23 cellular contexts compared by ENCODE assay signal in genomic region chr4:6338951-6339817, GRCh38.
A peak's percentile ranks its signal among the peaks of the same experiment; 100 is the strongest.
DNase-seq lines count a peak whose midpoint lies in the region; ATAC-seq and TF ChIP-seq lines count a peak whose summit lies in the region.
"Had no signal": no experiment of that assay in that cellular context is flagged by ENCODE, and none has a peak within 500 bp of the region (broad histone marks: within the 10 kb centered on the region; RNA-seq: fewer than 3 reads in every experiment).

No MANE protein-coding gene starts in this region.

- TF ChIP-seq CTCF in SK-N-SH (IDR thresholded peaks at IDR 0.05), result no peak
- TF ChIP-seq CTCF in glutamatergic neuron (IDR thresholded peaks at IDR 0.05; ENCODE audit: partially characterized antibody, unreplicated experiment), result no peak
- no peak for TF ChIP-seq CTCF in brain microvascular endothelial cell (IDR thresholded peaks at IDR 0.05; ENCODE audit: low read depth, low read length, missing control alignments)

- CTCF ChIA-PET in SK-N-SH (lab: Yijun Ruan, JAX), result interaction anchor here (1.4 to 12.4 kb wide), 5 partner anchors 10 to 341 kb away, joined by 5 to 123 read pairs (median 8); no protein-coding TSS in a partner anchor

- no peaks in the 10 kb centered on the region for H3F3A ChIP-seq in SK-N-SH (replicated peaks; ENCODE audit: insufficient read depth)

- no peak overlapping the region for H3K27ac Mint-ChIP-seq in activated T-helper 17 cell treated with anti-CD3 and anti-CD28 coated beads, Interleukin-2, amount 50 U/mL, for 72 hours
- H3K27ac Mint-ChIP-seq in glutamatergic neuron (ENCODE audit: unreplicated experiment), result no peak overlapping the region
- H3K27ac Mint-ChIP-seq: B cell had no signal

- WGBS in SK-N-SH (ENCODE audit: low lambda C conversion rate), result 32% methylated on average over 8 of the region's 12 CpGs

- no peak overlapping the region for H2AFZ ChIP-seq in SK-N-SH (ENCODE audit: low read depth)
- H2AFZ ChIP-seq: GM23248 had no signal

- no peak for TF ChIP-seq RAD21 in SK-N-SH (IDR thresholded peaks at IDR 0.05; ENCODE audit: low read length)

- no peak overlapping the region for H3K4me2 ChIP-seq in SK-N-SH

- H3K9me3 Mint-ChIP-seq in activated T-helper 17 cell treated with anti-CD3 and anti-CD28 coated beads, Interleukin-2, amount 50 U/mL, for 72 hours, result no peaks in the 10 kb centered on the region
- peaks cover 5% of the 10 kb centered on the region for H3K9me3 Mint-ChIP-seq in glutamatergic neuron (ENCODE audit: unreplicated experiment)

- no peaks in the 10 kb centered on the region for H3K9me3 ChIP-seq in SK-N-SH

- ATAC-seq in SK-N-SH treated with all-trans-retinoic acid at 6 μM for 48 hours (no peak), HG02884 (IDR thresholded peaks at IDR 0.05; ENCODE audit: unreplicated experiment) (no peak), GM21515 (IDR thresholded peaks at IDR 0.05; ENCODE audit: unreplicated experiment) (no peak)
- no peak for ATAC-seq in activated T-helper 17 cell treated with anti-CD3 and anti-CD28 coated beads, Interleukin-2, amount 50 U/mL, for 72 hours (replicated peaks)
- ATAC-seq: HCT116, Right ventricle myocardium inferior had no signal

- DNase-seq in SK-N-SH (no peak), glutamatergic neuron (peak; percentile 13), posterior vena cava (ENCODE audit: low spot score) (peak; percentile 75), brain microvascular endothelial cell (no peak)
- DNase-seq: DMS53, EL, GM23248, KBM-7, NCI-H1417, NCI-H187, NCI-H2107, NCI-H510A treated with DMSO at 0.1 percent for 48 hours, NCI-H774 had no signal

- peaks cover 18% of the 10 kb centered on the region for H3K27me3 Mint-ChIP-seq in activated T-helper 17 cell treated with anti-CD3 and anti-CD28 coated beads, Interleukin-2, amount 50 U/mL, for 72 hours
- peaks cover 9% of the 10 kb centered on the region for H3K27me3 Mint-ChIP-seq in glutamatergic neuron (ENCODE audit: unreplicated experiment)

- H3K27ac ChIP-seq in SK-N-SH (ENCODE audit: low read depth in 2 of 2, low read length in 1 of 2), result no peak overlapping the region
- no peak overlapping the region for H3K27ac ChIP-seq in brain microvascular endothelial cell
- H3K27ac ChIP-seq: 22Rv1, GM23248 had no signal

- H3K4me3 Mint-ChIP-seq in activated T-helper 17 cell treated with anti-CD3 and anti-CD28 coated beads, Interleukin-2, amount 50 U/mL, for 72 hours, result peak overlapping the region; percentile 63
- no peak overlapping the region for H3K4me3 Mint-ChIP-seq in glutamatergic neuron (ENCODE audit: unreplicated experiment)

- H3K36me3 ChIP-seq in SK-N-SH (replicated peaks in 1 of 2; ENCODE audit: control insufficient read depth in 1 of 2, insufficient read depth in 2 of 2, low read length in 1 of 2), result no peaks in the 10 kb centered on the region
- H3K36me3 ChIP-seq in brain microvascular endothelial cell (replicated peaks), result no peaks in the 10 kb centered on the region

- no peak for TF ChIP-seq EP300 in SK-N-SH (IDR thresholded peaks at IDR 0.05; ENCODE audit: borderline replicate concordance in 1 of 2, low read depth in 1 of 2, low read length in 1 of 2)

- intact Hi-C loops in posterior vena cava (cut with DNase I), result no loop called here

- H3K27me3 ChIP-seq in SK-N-SH (ENCODE audit: insufficient read depth) (no peaks in the 10 kb centered on the region), brain microvascular endothelial cell (replicated peaks) (peaks cover 5% of the 10 kb centered on the region)

- no peaks in the 10 kb centered on the region for H3K9me2 ChIP-seq in SK-N-SH

- peaks cover 21% of the 10 kb centered on the region for H3K4me1 Mint-ChIP-seq in activated T-helper 17 cell treated with anti-CD3 and anti-CD28 coated beads, Interleukin-2, amount 50 U/mL, for 72 hours
- peaks cover 16% of the 10 kb centered on the region for H3K4me1 Mint-ChIP-seq in glutamatergic neuron (ENCODE audit: low read depth, unreplicated experiment)

- no peaks in the 10 kb centered on the region for H4K20me1 ChIP-seq in SK-N-SH (ENCODE audit: insufficient read depth)

- no peaks in the 10 kb centered on the region for H3K36me3 Mint-ChIP-seq in activated T-helper 17 cell treated with anti-CD3 and anti-CD28 coated beads, Interleukin-2, amount 50 U/mL, for 72 hours (ENCODE audit: low read depth)
- H3K36me3 Mint-ChIP-seq in glutamatergic neuron (ENCODE audit: unreplicated experiment), result no peaks in the 10 kb centered on the region
- H3K36me3 Mint-ChIP-seq: CD4-positive, alpha-beta memory T cell had no signal

- no peaks in the 10 kb centered on the region for H3K79me2 ChIP-seq in SK-N-SH (ENCODE audit: insufficient read depth)

- in situ Hi-C loops in brain microvascular endothelial cell (cut with HindIII; ENCODE audit: low pct_ligation_motif_present, low sequenced_read_pairs), result no loop called here

- no peak overlapping the region for H3K9ac ChIP-seq in SK-N-SH
- H3K9ac ChIP-seq: GM23248 had no signal

- H3K4me3 ChIP-seq in SK-N-SH (ENCODE audit: low read depth in 2 of 2, low read length in 1 of 2), result no peak overlapping the region
- no peak overlapping the region for H3K4me3 ChIP-seq in brain microvascular endothelial cell (ENCODE audit: low read depth, low read length)
- H3K4me3 ChIP-seq: GM12878, GM23248 had no signal

- POLR2A ChIA-PET in SK-N-SH (lab: Yijun Ruan, JAX), result no interaction called here

- H3K4me1 ChIP-seq in SK-N-SH (ENCODE audit: control insufficient read depth in 1 of 2, insufficient read depth in 2 of 2, low read depth in 1 of 2, low read length in 1 of 2), result no peaks in the 10 kb centered on the region

TF ChIP-seq in SK-N-SH treated with all-trans-retinoic acid at 6 μM for 48 hours, 23 proteins besides CTCF, POLR2A, EP300 and RAD21 (continues in another document):
- no peak for TF ChIP-seq TOX (CRISPR knock-in tag; IDR thresholded peaks at IDR 0.05; ENCODE audit: borderline replicate concordance)
- TF ChIP-seq ZNF565 (CRISPR knock-in tag; conservative IDR thresholded peaks at IDR 0.05; ENCODE audit: low read depth), result no peak
- peak; percentile 82 for TF ChIP-seq ZFP3 (CRISPR knock-in tag; IDR thresholded peaks at IDR 0.05)
- TF ChIP-seq ZFP30 (CRISPR knock-in tag; IDR thresholded peaks at IDR 0.05), result no peak
- TF ChIP-seq CREB5 (CRISPR knock-in tag; IDR thresholded peaks at IDR 0.05; ENCODE audit: low read depth), result no peak

TF ChIP-seq in SK-N-SH, 30 proteins besides CTCF, POLR2A, EP300 and RAD21:
- TF ChIP-seq POLR2AphosphoS5 (IDR thresholded peaks at IDR 0.05; ENCODE audit: low read depth, low read length) (no peak), NFIC (IDR thresholded peaks at IDR 0.05; ENCODE audit: borderline replicate concordance) (no peak), RCOR1 (IDR thresholded peaks at IDR 0.05; ENCODE audit: low read length) (no peak), TCF12 (IDR thresholded peaks at IDR 0.05) (no peak), SIN3A (IDR thresholded peaks at IDR 0.05; ENCODE audit: borderline replicate concordance, low read depth, low read length) (no peak), REST (IDR thresholded peaks at IDR 0.05; ENCODE audit: low read depth, low read length) (no peak)

Comparison
In these comparisons a context has a peak if more than half of its experiments do, and no peak if none do; other contexts are left out.
1. DNase-seq: peak in glutamatergic neuron (single experiment) and posterior vena cava (single experiment); none in SK-N-SH (single experiment) and brain microvascular endothelial cell (single experiment).